8 cellular contexts compared by ENCODE assay signal in genomic region chr19:41144403-41144802, GRCh38. TPM values are rescaled to one million over a fixed set of nuclear protein-coding genes. Genes with fewer than 3 reads are reported as not detected.
DNase-seq lines count a peak whose midpoint lies in the region; ATAC-seq and TF ChIP-seq lines count a peak whose summit lies in the region.

No MANE protein-coding gene starts in this region.

- POLR2A ChIA-PET in CD4-positive, alpha-beta memory T cell (lab: Charles Lee; ENCODE audit: partially characterized antibody), result interaction anchor here (1.0 to 1.7 kb wide), 5 partner anchors 24 to 482 kb away, joined by 3 to 11 read pairs (median 3); partner anchors contain the start of gene RAB4B
- POLR2A ChIA-PET in PC-9 (lab: Charles Lee; ENCODE audit: unreplicated experiment), result no interaction called here

- peak overlapping the region in 5 of 7 donors; percentile 39 to 84 (median 81) for H3K27ac Mint-ChIP-seq in CD4-positive, alpha-beta memory T cell
- no peak overlapping the region for H3K27ac Mint-ChIP-seq in nephron progenitor cell

- H3K9me3 ChIP-seq in CD4-positive, alpha-beta memory T cell (ENCODE audit: control insufficient read depth in 1 of 2, low read length in 2 of 2), result no peaks in the 10 kb centered on the region
- H3K9me3 ChIP-seq in PC-9 (ENCODE audit: insufficient read depth, low read depth), result no peaks in the 10 kb centered on the region

- no peaks in the 10 kb centered on the region for H3K27me3 ChIP-seq in CD4-positive, alpha-beta memory T cell (ENCODE audit: insufficient read depth, low read length)
- H3K27me3 ChIP-seq in PC-9 (ENCODE audit: insufficient read depth, low read depth), result no peaks in the 10 kb centered on the region

- H3K4me3 ChIP-seq in CD4-positive, alpha-beta memory T cell (ENCODE audit: low read length in 2 of 2), result no peak overlapping the region
- H3K4me3 ChIP-seq in PC-9, result no peak overlapping the region

- H3K9me2 ChIP-seq in PC-9 (ENCODE audit: insufficient read depth), result no peaks in the 10 kb centered on the region

- H3F3A ChIP-seq in PC-9 (ENCODE audit: insufficient read depth, low read depth), result peaks cover 8% of the 10 kb centered on the region; the same call in 1 of the 2 replicates

- H3K4me1 ChIP-seq in CD4-positive, alpha-beta memory T cell (ENCODE audit: insufficient read depth, low read length), result no peaks in the 10 kb centered on the region
- H3K4me1 ChIP-seq in PC-9 (replicated peaks; ENCODE audit: insufficient read depth), result no peaks in the 10 kb centered on the region

- TF ChIP-seq CTCF in PC-9 (conservative IDR thresholded peaks at IDR 0.05) (peak; percentile 90), nephron progenitor cell (IDR thresholded peaks at IDR 0.05) (peak; percentile 63)

- H2AFZ ChIP-seq in PC-9, result no peak overlapping the region

- CTCF ChIA-PET in CD4-positive, alpha-beta memory T cell (lab: Charles Lee; ENCODE audit: partially characterized antibody), result interaction anchor here (0.7 to 4.7 kb wide), 26 partner anchors 13 to 539 kb away, joined by 3 to 36 read pairs (median 4); partner anchors contain the start of gene CYP2B6
- CTCF ChIA-PET in PC-9 (lab: Charles Lee), result interaction anchor here (0.6 to 1.0 kb wide), 8 partner anchors 21 to 540 kb away, joined by 3 to 11 read pairs (median 4); partner anchors contain the start of gene RAB4B

- H3K27me3 Mint-ChIP-seq in CD4-positive, alpha-beta memory T cell, result peaks cover 6 to 11% of the 10 kb centered on the region in 2 donors
- H3K27me3 Mint-ChIP-seq in nephron progenitor cell (ENCODE audit: low read depth, poor library complexity), result no peaks in the 10 kb centered on the region

- H4K20me1 ChIP-seq in PC-9 (ENCODE audit: insufficient read depth), result no peaks in the 10 kb centered on the region

- ATAC-seq in stimulated activated naive CD8-positive, alpha-beta T cell treated with anti-CD3 and anti-CD28 coated beads, Interleukin-15, Interleukin-2, amounts not matched to agents 100 U/mL and 50 U/mL, for 24 hours, result peak; percentile 88
- ATAC-seq in GM18870 (IDR thresholded peaks at IDR 0.05; ENCODE audit: unreplicated experiment), result no peak

- no peak overlapping the region for H3K4me3 Mint-ChIP-seq in CD4-positive, alpha-beta memory T cell
- H3K4me3 Mint-ChIP-seq in nephron progenitor cell, result no peak overlapping the region

- H3K4me1 Mint-ChIP-seq in CD4-positive, alpha-beta memory T cell, result peaks cover 0 to 2% (median under 1%) of the 10 kb centered on the region in 4 donors
- H3K4me1 Mint-ChIP-seq in nephron progenitor cell, result no peaks in the 10 kb centered on the region

- intact Hi-C loops in CD4-positive, alpha-beta memory T cell (cut with micrococcal nuclease), result loop anchor here (1.0 to 5.0 kb wide), 5 partner anchors 17 to 366 kb away; partner anchors contain the start of gene RAB4B
- intact Hi-C loops in PC-9 (cut with micrococcal nuclease; ENCODE audit: unreplicated experiment), result loop anchor here (1.0 to 10.0 kb wide), 4 partner anchors 120 to 481 kb away; partner anchors contain the start of gene HNRNPUL1

- no peaks in the 10 kb centered on the region for H3K79me2 ChIP-seq in PC-9 (ENCODE audit: low read depth)

- no peak overlapping the region for H3K27ac ChIP-seq in CD4-positive, alpha-beta memory T cell (ENCODE audit: low read depth, low read length)
- no peak overlapping the region for H3K27ac ChIP-seq in PC-9

- H3K4me2 ChIP-seq in PC-9, result no peak overlapping the region

- H3K9me3 Mint-ChIP-seq in CD4-positive, alpha-beta memory T cell, result peaks cover 0 to 1% (median 0%) of the 10 kb centered on the region in 8 donors
- H3K9me3 Mint-ChIP-seq in nephron progenitor cell, result peaks cover 7% of the 10 kb centered on the region

- no peaks in the 10 kb centered on the region for H3K36me3 ChIP-seq in CD4-positive, alpha-beta memory T cell (ENCODE audit: insufficient read depth, low read length)
- no peaks in the 10 kb centered on the region for H3K36me3 ChIP-seq in PC-9 (ENCODE audit: low read depth)

- H3K36me3 Mint-ChIP-seq in CD4-positive, alpha-beta memory T cell, result no peaks in the 10 kb centered on the region
- H3K36me3 Mint-ChIP-seq in nephron progenitor cell (ENCODE audit: low read depth), result no peaks in the 10 kb centered on the region

- DNase-seq in CD4-positive, alpha-beta memory T cell, result peak; percentile 85 to 88 (median 86)
- DNase-seq in HT-29 (ENCODE audit: low spot score) (peak; percentile 97), PC-9 (peak; percentile 64 to 75), activated T-cell treated with anti-CD3 and anti-CD28 coated beads for 4 hours (peak; percentile 89), fibroblast of gingiva (ENCODE audit: low read depth) (peak; percentile 69), nephron progenitor cell (peak; percentile 73)
- DNase-seq in stimulated activated naive CD8-positive, alpha-beta T cell treated with anti-CD3 and anti-CD28 coated beads, Interleukin-15, Interleukin-2, amounts not matched to agents 100 U/mL and 50 U/mL, for 24 hours, result peak; percentile 89

- BruUV-seq in PC-9 (replicated peaks; lab: Mats Ljungman, UMichigan), result no TSS peak

RNA-seq across cellular contexts. Expression of gene CYP2F1, which starts 30.2 kb away (rescaled TPM):
- total RNA-seq in CD4-positive, alpha-beta memory T cell, result not detected
- polyA plus RNA-seq in CD4-positive, alpha-beta memory T cell, result not detected
- total RNA-seq in HT-29 (2014; rRNA removed; shearing (Covaris generic)), result not detected in 2 replicates
- not detected in 2 replicates for total RNA-seq in PC-9 (2021)

RNA-seq across cellular contexts. Expression of gene CYP2S1, which starts 48.6 kb away (rescaled TPM):
- under 1 TPM; 0.15 to 0.28 TPM for total RNA-seq in CD4-positive, alpha-beta memory T cell
- polyA plus RNA-seq in CD4-positive, alpha-beta memory T cell, result not detected
- total RNA-seq in HT-29 (2014; rRNA removed; shearing (Covaris generic)), result 18.2 and 31.4 TPM in 2 replicates
- total RNA-seq in PC-9 (2021), result 6.8 and 14.9 TPM in 2 replicates

RNA-seq across cellular contexts. Expression of gene CYP2A13, which starts 56.2 kb away (rescaled TPM):
- total RNA-seq in CD4-positive, alpha-beta memory T cell, result not detected
- polyA plus RNA-seq in CD4-positive, alpha-beta memory T cell, result not detected
- total RNA-seq in HT-29 (2014; rRNA removed; shearing (Covaris generic)), result not detected in 2 replicates
- not detected in 2 replicates for total RNA-seq in PC-9 (2021)
